ENCODE assay signal across 16 cellular contexts in genomic region chr6:166496460-166496859, GRCh38.
"Had no signal": no experiment of that assay in that cellular context is flagged by ENCODE, and none has a peak within 500 bp of the region (broad histone marks: within the 10 kb centered on the region; RNA-seq: fewer than 3 reads in every experiment).

No MANE protein-coding gene starts in this region.

- ATAC-seq: right lobe of liver had no signal

- DNase-seq: activated CD4-positive, alpha-beta T cell treated with anti-CD3 and anti-CD28 coated beads for 1 hour; activated CD4-positive, alpha-beta T cell treated with anti-CD3 and anti-CD28 coated beads, Interleukin-2, amount 50 U/mL, for 4 hours; activated naive CD4-positive, alpha-beta T cell; activated T-cell treated with anti-CD3 and anti-CD28 coated beads for 4 hours; aorta; effector memory CD4-positive, alpha-beta T cell; foreskin fibroblast; hypothalamus; kidney glomerular epithelial cell; mesendoderm; right lobe of liver; spleen; stomach; T1000 had no signal

- H3K9me3 Mint-ChIP-seq: dendritic cell treated with granulocyte-macrophage colony-stimulating factor and Interleukin-4, amounts not matched to agents 40 ng/mL and 50 ng/mL, for 4 days; nephron had no signal

- H3K27ac Mint-ChIP-seq: dendritic cell treated with granulocyte-macrophage colony-stimulating factor and Interleukin-4, amounts not matched to agents 40 ng/mL and 50 ng/mL, for 4 days; nephron had no signal

- H3K4me3 Mint-ChIP-seq: dendritic cell treated with granulocyte-macrophage colony-stimulating factor and Interleukin-4, amounts not matched to agents 40 ng/mL and 50 ng/mL, for 4 days; nephron had no signal

- H3K27ac ChIP-seq: right lobe of liver, spleen, stomach had no signal

- H3K36me3 ChIP-seq: right lobe of liver had no signal

- H3K27me3 Mint-ChIP-seq: dendritic cell treated with granulocyte-macrophage colony-stimulating factor and Interleukin-4, amounts not matched to agents 40 ng/mL and 50 ng/mL, for 4 days had no signal

- H3K27me3 ChIP-seq: right lobe of liver, spleen, stomach had no signal

- H3K4me1 ChIP-seq: right lobe of liver had no signal

- H3K9me3 ChIP-seq: right lobe of liver, spleen, stomach had no signal

- H3K4me3 ChIP-seq: right lobe of liver, spleen, stomach had no signal
